11 cellular contexts compared by ENCODE assay signal in genomic region chr1:12095822-12096263, GRCh38. TPM values are rescaled to one million over a fixed set of nuclear protein-coding genes. Genes with fewer than 3 reads are reported as not detected.
DNase-seq lines count a peak whose midpoint lies in the region; ATAC-seq and TF ChIP-seq lines count a peak whose summit lies in the region.
"Had no signal": no experiment of that assay in that cellular context is flagged by ENCODE, and none has a peak within 500 bp of the region (broad histone marks: within the 10 kb centered on the region; RNA-seq: fewer than 3 reads in every experiment).

No MANE protein-coding gene starts in this region.

- in situ Hi-C loops in SK-MEL-5 (cut with HindIII; ENCODE audit: low pct_unique_long_range_greater_than_20kb, low sequenced_read_pairs), result no loop called here

- H3K4me1 ChIP-seq in HCT116 (ENCODE audit: control insufficient read depth in 1 of 2, insufficient read depth in 2 of 2, low read length in 2 of 2) (peaks cover 3 to 11% of the 10 kb centered on the region in 2 experiments; a peak in 2 of 4 replicates), ovary (ENCODE audit: insufficient read depth) (no peaks in the 10 kb centered on the region)

- DNase-seq in COLO829 (ENCODE audit: low spot score) (peak; percentile 31), HCT116 (ENCODE audit: low read depth, low spot score) (no peak), SK-MEL-5 (ENCODE audit: low read depth, low spot score) (peak; percentile 14), iPS DF 19.7 (ENCODE audit: low read depth, low spot score) (peak; percentile 35), occipital lobe (lab: John Stamatoyannopoulos, UW) (no peak), NCI-H2227 treated with DMSO at 0.1 percent for 48 hours (lab: John Stamatoyannopoulos, UW) (no peak), ovary (no peak)
- DNase-seq: activated T-cell treated with anti-CD3 and anti-CD28 coated beads, Interleukin-2, amount 50 U/mL, for 72 hours had no signal

- peak overlapping the region; percentile 29 for H2AFZ ChIP-seq in HCT116 (ENCODE audit: low read depth, low read length, poor library complexity, severe bottlenecking)

- H3K36me3 ChIP-seq in HCT116 (ENCODE audit: control insufficient read depth in 1 of 2, insufficient read depth in 2 of 2, low read length in 2 of 2), result no peaks in the 10 kb centered on the region
- no peaks in the 10 kb centered on the region for H3K36me3 ChIP-seq in ovary

- intact Hi-C loops in HCT116 (cut with micrococcal nuclease), result no loop called here
- intact Hi-C loops in ovary (cut with DNase I), result loop anchor here in 1 of 4 donors (10.0 kb wide), 1 partner anchor 241 kb away; the partner anchor contains the start of gene NPPB

- H3K4me3 ChIP-seq in HCT116 (replicated peaks in 1 of 2; ENCODE audit: low read depth in 1 of 2, low read length in 2 of 2) (no peak overlapping the region), ovary (no peak overlapping the region)

- POLR2A ChIA-PET in HCT116 (lab: Charles Lee), result interaction anchor here (1.4 kb wide), 1 partner anchor 187 kb away, joined by 4 read pairs; no protein-coding TSS in a partner anchor

- TF ChIP-seq RAD21 in HCT116 (IDR thresholded peaks at IDR 0.05; ENCODE audit: low read depth), result no peak

- no peak overlapping the region for H3K27ac ChIP-seq in HCT116 (ENCODE audit: low read depth, low read length)
- H3K27ac ChIP-seq in ovary, result no peak overlapping the region

- TF ChIP-seq CTCF in HCT116 (IDR thresholded peaks at IDR 0.05 in 2 of 3, conservative IDR thresholded peaks at IDR 0.05 in 1 of 3; ENCODE audit: borderline replicate concordance in 1 of 3, insufficient read depth in 1 of 3, low read depth in 2 of 3, low read length in 2 of 3), result no peak
- no peak for TF ChIP-seq CTCF in ovary (IDR thresholded peaks at IDR 0.05)

- no peaks in the 10 kb centered on the region for H4K20me1 ChIP-seq in HCT116 (ENCODE audit: insufficient read depth)

- H3K79me2 ChIP-seq in HCT116 (ENCODE audit: insufficient read depth, low read length), result no peaks in the 10 kb centered on the region

- TF ChIP-seq EP300 in ovary (IDR thresholded peaks at IDR 0.05), result no peak

- H3K27me3 ChIP-seq in HCT116 (ENCODE audit: insufficient read depth, low read length) (no peaks in the 10 kb centered on the region), ovary (no peaks in the 10 kb centered on the region)

- no peak overlapping the region for H3K9ac ChIP-seq in HCT116 (ENCODE audit: low read length)

- RAD21 ChIA-PET in HCT116 (lab: Charles Lee; ENCODE audit: low non-redundant PET in 1 of 2, low total read pairs in 2 of 2, uncharacterized antibody in 2 of 2, unreplicated experiment in 2 of 2), result no interaction called here

- CTCF ChIA-PET in HCT116 (lab: Charles Lee), result interaction anchor here (0.7 kb wide), 1 partner anchor 181 kb away, joined by 3 read pairs; no protein-coding TSS in a partner anchor

- H3K4me2 ChIP-seq in HCT116 (ENCODE audit: low read length), result no peak overlapping the region

- no TSS peak for BruUV-seq in HCT116 (replicated peaks; lab: Mats Ljungman, UMichigan)

- WGBS in ovary, 3 donors, result 91 to 95% (median 93%) methylated on average over 4 of the region's 4 CpGs

- TF ChIP-seq POLR2A in HCT116 (IDR thresholded peaks at IDR 0.05; ENCODE audit: borderline replicate concordance, extremely low read depth, insufficient read depth, insufficient read length) (no peak), ovary (IDR thresholded peaks at IDR 0.05) (no peak)

- H3K9me3 ChIP-seq in HCT116 (ENCODE audit: control insufficient read depth in 1 of 2, insufficient read depth in 1 of 2, low read depth in 1 of 2, low read length in 2 of 2) (no peaks in the 10 kb centered on the region), ovary (no peaks in the 10 kb centered on the region)

- H3K9me2 ChIP-seq in HCT116 (ENCODE audit: insufficient read depth), result no peaks in the 10 kb centered on the region

- ATAC-seq in HCT116 (peak; percentile 73), GM21737 (IDR thresholded peaks at IDR 0.05; ENCODE audit: unreplicated experiment) (no peak)
- ATAC-seq: activated T-cell treated with anti-CD3 and anti-CD28 coated beads, Interleukin-2, amount 50 U/mL, for 72 hours; esophagus mucosa; Right ventricle myocardium inferior had no signal

TF ChIP-seq in HCT116, 20 proteins besides CTCF, POLR2A, EP300 and RAD21:
- no peak for TF ChIP-seq SRF (IDR thresholded peaks at IDR 0.05; ENCODE audit: low read depth)
- no peak for TF ChIP-seq ZFX (IDR thresholded peaks at IDR 0.05)
- no peak for TF ChIP-seq ZBTB33 (IDR thresholded peaks at IDR 0.05; ENCODE audit: extremely low read depth, insufficient replicate concordance, low read length)
- no peak for TF ChIP-seq FOSL1 (IDR thresholded peaks at IDR 0.05; ENCODE audit: low read depth)
- no peak for TF ChIP-seq REST (IDR thresholded peaks at IDR 0.05; ENCODE audit: low read depth)
- no peak for TF ChIP-seq CBX3 (IDR thresholded peaks at IDR 0.05; ENCODE audit: low read depth)
- TF ChIP-seq SIN3A (IDR thresholded peaks at IDR 0.05; ENCODE audit: low read depth), result no peak
- TF ChIP-seq CEBPB (IDR thresholded peaks at IDR 0.05; ENCODE audit: low read depth), result no peak
- no peak for TF ChIP-seq EZH2 (IDR thresholded peaks at IDR 0.05)
- TF ChIP-seq, protein P1, sequence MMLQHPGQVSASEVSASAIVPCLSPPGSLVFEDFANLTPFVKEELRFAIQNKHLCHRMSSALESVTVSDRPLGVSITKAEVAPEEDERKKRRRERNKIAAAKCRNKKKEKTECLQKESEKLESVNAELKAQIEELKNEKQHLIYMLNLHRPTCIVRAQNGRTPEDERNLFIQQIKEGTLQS (IDR thresholded peaks at IDR 0.05), result no peak
- no peak for TF ChIP-seq EZH2phosphoT487 (IDR thresholded peaks at IDR 0.05; ENCODE audit: borderline replicate concordance)
- TF ChIP-seq POLR2AphosphoS5 (IDR thresholded peaks at IDR 0.05; ENCODE audit: low read depth, low read length), result no peak
- no peak for TF ChIP-seq SP1 (IDR thresholded peaks at IDR 0.05; ENCODE audit: low read depth)
- TF ChIP-seq, protein P2, sequence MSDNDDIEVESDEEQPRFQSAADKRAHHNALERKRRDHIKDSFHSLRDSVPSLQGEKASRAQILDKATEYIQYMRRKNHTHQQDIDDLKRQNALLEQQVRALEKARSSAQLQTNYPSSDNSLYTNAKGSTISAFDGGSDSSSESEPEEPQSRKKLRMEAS (IDR thresholded peaks at IDR 0.05), result no peak
- no peak for TF ChIP-seq ELF1 (IDR thresholded peaks at IDR 0.05; ENCODE audit: borderline replicate concordance, low read depth)
- no peak for TF ChIP-seq TCF7L2 (IDR thresholded peaks at IDR 0.05; ENCODE audit: borderline replicate concordance, extremely low read depth, insufficient read depth, insufficient read length)
- TF ChIP-seq ZNF274 (IDR thresholded peaks at IDR 0.05; ENCODE audit: low read depth, low read length), result no peak
- no peak for TF ChIP-seq EGR1 (IDR thresholded peaks at IDR 0.05; ENCODE audit: low read depth)
- no peak for TF ChIP-seq JUND (IDR thresholded peaks at IDR 0.05)
- no peak for TF ChIP-seq YY1 (IDR thresholded peaks at IDR 0.05; ENCODE audit: extremely low read depth, insufficient replicate concordance, low read depth, low read length)

RNA-seq across cellular contexts. Expression of gene TNFRSF8, which starts 32.7 kb away (rescaled TPM):
- 0.17 TPM for total RNA-seq in HCT116 (2021; ENCODE audit: unreplicated experiment)
- 0.09 and 0.10 TPM in 2 replicates for polyA plus RNA-seq in HCT116 (2012)
- not detected in 2 replicates for total RNA-seq in SK-MEL-5 (2014; rRNA removed; shearing (Covaris generic))
- 0.24 TPM in 1 of 2 replicates, not detected in the other for polyA plus RNA-seq in SK-MEL-5 (2015; cell fraction: cytosol; rRNA removed)
- polyA plus RNA-seq in SK-MEL-5 (2015; cell fraction: nucleus; rRNA removed), result not detected in 2 replicates
- total RNA-seq in occipital lobe, result not detected
- 10 to 100 TPM in 1 of 7 donors, under 1 TPM in 6; 0.25 to 10.9 (median 0.45) TPM for total RNA-seq in ovary
- under 1 TPM; 0.17 to 0.65 TPM for polyA plus RNA-seq in ovary

Comparison
In these comparisons a context has a peak if more than half of its experiments do, and no peak if none do; other contexts are left out.
1. DNase-seq: peak in COLO829 (single experiment), SK-MEL-5 (single experiment) and iPS DF 19.7 (single experiment); none in HCT116 (single experiment), occipital lobe (single experiment), NCI-H2227 treated with DMSO at 0.1 percent for 48 hours (single experiment) and ovary (0 of 5).